11 cellular contexts compared by ENCODE assay signal in the genomic region with DNA sequence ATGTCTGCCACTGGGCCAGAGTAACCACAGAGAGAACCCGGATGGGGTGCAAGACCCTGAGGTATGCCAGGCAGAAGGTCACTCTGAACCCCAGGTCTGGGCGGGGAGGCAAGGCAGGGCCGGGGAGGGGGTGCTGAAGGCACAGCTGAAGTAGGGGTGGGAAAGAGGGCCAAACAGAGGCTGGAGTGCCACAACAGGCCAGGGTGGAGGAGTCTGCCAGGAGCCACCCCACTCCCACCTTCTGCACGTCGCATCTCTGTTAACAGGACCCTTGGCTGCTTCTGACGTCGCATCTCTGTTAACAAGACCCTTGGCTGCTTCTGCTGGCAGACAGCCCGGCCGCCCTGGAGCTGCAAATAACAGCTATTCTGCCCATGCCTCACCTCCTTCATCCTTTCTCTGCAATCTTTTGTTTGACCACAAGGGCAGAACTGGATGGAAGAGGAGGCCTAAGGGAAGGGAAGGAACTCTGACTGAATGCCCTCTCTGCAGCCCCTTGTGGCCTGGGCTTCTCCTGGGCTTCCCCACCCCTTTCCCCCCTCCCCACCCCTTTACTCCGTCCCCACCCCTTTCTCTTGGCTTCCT. TPM values are rescaled to one million over a fixed set of nuclear protein-coding genes. Genes with fewer than 3 reads are reported as not detected.
DNase-seq lines count a peak whose midpoint lies in the region; ATAC-seq and TF ChIP-seq lines count a peak whose summit lies in the region.
"Had no signal": no experiment of that assay in that cellular context is flagged by ENCODE, and none has a peak within 500 bp of the region (broad histone marks: within the 10 kb centered on the region; RNA-seq: fewer than 3 reads in every experiment).

No MANE protein-coding gene starts in this region.

- CTCF ChIA-PET in CD4-positive, alpha-beta T cell (lab: Charles Lee), result no interaction called here

- WGBS in mesendoderm (ENCODE audit: extremely low coverage, insufficient coverage, low lambda C conversion rate), result no CpG with 5 or more reads among the region's 10 CpGs

- DNase-seq in DMS 273 treated with DMSO at 0.1 percent for 48 hours (lab: John Stamatoyannopoulos, UW), result peak; percentile 53
- DNase-seq in HuH-7.5 (ENCODE audit: low spot score), result peak; percentile 70
- no peak for DNase-seq in breast epithelium (ENCODE audit: low spot score in 2 of 2)
- peak; percentile 96 for DNase-seq in mesendoderm
- no peak for DNase-seq in activated CD8-positive, alpha-beta memory T cell treated with anti-CD3 and anti-CD28 coated beads for 24 hours
- DNase-seq in NK-92 (lab: John Stamatoyannopoulos, UW; ENCODE audit: unreplicated experiment), result no peak
- DNase-seq in CD4-positive, alpha-beta T cell, result no peak
- DNase-seq: activated CD4-positive, CD25-positive, alpha-beta regulatory T cell; adrenal gland; transverse colon had no signal

- H3K27me3 Mint-ChIP-seq in CD4-positive, alpha-beta T cell, result no peaks in the 10 kb centered on the region

- no peak overlapping the region for H3K4me2 ChIP-seq in mesendoderm (ENCODE audit: low read length)

- H3K4me1 Mint-ChIP-seq in CD4-positive, alpha-beta T cell (ENCODE audit: low read depth), result no peaks in the 10 kb centered on the region

- H4K5ac ChIP-seq in mesendoderm (ENCODE audit: low read length), result no peak overlapping the region

- POLR2A ChIA-PET in CD4-positive, alpha-beta T cell (lab: Charles Lee), result no interaction called here

- H2AK5ac ChIP-seq in mesendoderm (ENCODE audit: low read length), result no peak overlapping the region

- no peaks in the 10 kb centered on the region for H3K36me3 ChIP-seq in breast epithelium
- H3K36me3 ChIP-seq in mesendoderm (ENCODE audit: control insufficient read depth, insufficient read depth, low read length), result no peaks in the 10 kb centered on the region
- H3K36me3 ChIP-seq: adrenal gland, transverse colon had no signal

- no peak overlapping the region for H2BK120ac ChIP-seq in mesendoderm (ENCODE audit: low read depth, low read length)

- peak overlapping the region; percentile 73 for H3K56ac ChIP-seq in mesendoderm (ENCODE audit: low read length)

- no peak for TF ChIP-seq CTCF in breast epithelium (IDR thresholded peaks at IDR 0.05)
- TF ChIP-seq CTCF in CD4-positive, alpha-beta T cell (IDR thresholded peaks at IDR 0.05), result no peak

- H2BK15ac ChIP-seq in mesendoderm (replicated peaks; ENCODE audit: low read depth), result no peak overlapping the region

- no peaks in the 10 kb centered on the region for H3K79me1 ChIP-seq in mesendoderm (ENCODE audit: low read length)

- H3K27ac Mint-ChIP-seq in CD4-positive, alpha-beta T cell, result no peak overlapping the region

- no peak overlapping the region for H4K8ac ChIP-seq in mesendoderm (ENCODE audit: low read depth, low read length)

- H3K23ac ChIP-seq in mesendoderm (ENCODE audit: low read length), result peak overlapping the region; percentile 30

- no peaks in the 10 kb centered on the region for H3K36me3 Mint-ChIP-seq in CD4-positive, alpha-beta T cell (ENCODE audit: low read depth)

- no peaks in the 10 kb centered on the region for H3K27me3 ChIP-seq in breast epithelium
- H3K27me3 ChIP-seq in mesendoderm (ENCODE audit: insufficient read depth, low read length, poor library complexity), result no peaks in the 10 kb centered on the region
- H3K27me3 ChIP-seq in CD4-positive, alpha-beta T cell (ENCODE audit: control insufficient read depth, insufficient read depth, low read length), result no peaks in the 10 kb centered on the region
- H3K27me3 ChIP-seq: adrenal gland, transverse colon had no signal

- intact Hi-C loops in breast epithelium (cut with DNase I; ENCODE audit: low total_unique reads), result no loop called here
- intact Hi-C loops in CD4-positive, alpha-beta T cell (cut with DNase I, micrococcal nuclease), result no loop called here

- no peak for ATAC-seq in GM19035 (IDR thresholded peaks at IDR 0.05; ENCODE audit: unreplicated experiment)
- ATAC-seq in CD4-positive, alpha-beta T cell (ENCODE audit: poor library complexity), result no peak

- H3K4me3 ChIP-seq in breast epithelium (no peak overlapping the region), mesendoderm (ENCODE audit: low read length) (no peak overlapping the region)
- H3K4me3 ChIP-seq: adrenal gland, transverse colon had no signal

- no peak for TF ChIP-seq POLR2A in breast epithelium (IDR thresholded peaks at IDR 0.05)

- H3K79me2 ChIP-seq in mesendoderm (ENCODE audit: control insufficient read depth, insufficient read depth, low read length), result no peaks in the 10 kb centered on the region

- no peaks in the 10 kb centered on the region for H3K9me3 ChIP-seq in breast epithelium
- H3K9me3 ChIP-seq in CD4-positive, alpha-beta T cell (ENCODE audit: control insufficient read depth, low read length), result no peaks in the 10 kb centered on the region
- H3K9me3 ChIP-seq: adrenal gland, transverse colon had no signal

- H3K4me1 ChIP-seq in breast epithelium (peaks cover 0 to 5% of the 10 kb centered on the region in 2 donors), mesendoderm (ENCODE audit: control insufficient read depth, low read depth, low read length) (no peaks in the 10 kb centered on the region)
- H3K4me1 ChIP-seq: adrenal gland, transverse colon had no signal

- H3K27ac ChIP-seq in breast epithelium (peak overlapping the region; percentile 45 to 83), mesendoderm (ENCODE audit: low read depth, low read length) (no peak overlapping the region)
- H3K27ac ChIP-seq in CD4-positive, alpha-beta T cell (ENCODE audit: low read depth, low read length), result no peak overlapping the region
- H3K27ac ChIP-seq: adrenal gland, transverse colon had no signal

- H3K18ac ChIP-seq in mesendoderm (ENCODE audit: low read length), result no peak overlapping the region

- H3K9me3 Mint-ChIP-seq in CD4-positive, alpha-beta T cell, result no peaks in the 10 kb centered on the region

- no peak overlapping the region for H3K4ac ChIP-seq in mesendoderm (ENCODE audit: low read depth, low read length)

- H3K9ac ChIP-seq in mesendoderm (ENCODE audit: low read length), result no peak overlapping the region

- no peak overlapping the region for H2BK5ac ChIP-seq in mesendoderm (ENCODE audit: low read length)

- H3K4me3 Mint-ChIP-seq in CD4-positive, alpha-beta T cell, result no peak overlapping the region

RNA-seq across cellular contexts. Expression of a gene that starts 20.6 kb away (rescaled TPM):
- 100 to 1,000 TPM in 1 of 3 donors, 10 to 100 TPM in 2; 43.5 to 663 (median 81.3) TPM for total RNA-seq in breast epithelium
- 5.7 TPM for polyA plus RNA-seq in mesendoderm (2013, experiment 1 of 2)
- 5.4 TPM for polyA plus RNA-seq in mesendoderm (2013, experiment 2 of 2)
- under 1 TPM; 0.19 to 0.25 TPM for total RNA-seq in CD4-positive, alpha-beta T cell

RNA-seq across cellular contexts. Expression of a gene that starts 48.2 kb away (rescaled TPM):
- 10 to 100 TPM; 14.2 to 21.7 (median 14.4) TPM for total RNA-seq in breast epithelium
- 2.6 TPM for polyA plus RNA-seq in mesendoderm (2013, experiment 1 of 2)
- 3.4 TPM for polyA plus RNA-seq in mesendoderm (2013, experiment 2 of 2)
- 1 to 10 TPM; 4.5 to 4.6 TPM for total RNA-seq in CD4-positive, alpha-beta T cell

Comparison
In these comparisons a context has a peak if more than half of its experiments do, and no peak if none do; other contexts are left out.
1. DNase-seq: peak in DMS 273 treated with DMSO at 0.1 percent for 48 hours (single experiment), HuH-7.5 (single experiment) and mesendoderm (single experiment); none in breast epithelium (0 of 2), activated CD8-positive, alpha-beta memory T cell treated with anti-CD3 and anti-CD28 coated beads for 24 hours (single experiment), NK-92 (single experiment) and CD4-positive, alpha-beta T cell (0 of 10).
2. H3K27ac ChIP-seq: peak in breast epithelium (2 of 2); none in mesendoderm (single experiment) and CD4-positive, alpha-beta T cell (single experiment).
3. RNA of a gene that starts 20.6 kb away (total RNA-seq): 43.5 to 663 TPM in breast epithelium; 0.19 to 0.25 TPM in CD4-positive, alpha-beta T cell; every median in the first group is over 10 times any median in the second.